ENCODE assay signal across 14 cellular contexts in genomic region chr12:122725452-122725851, GRCh38. TPM values are rescaled to one million over a fixed set of nuclear protein-coding genes. Genes with fewer than 3 reads are reported as not detected.
DNase-seq lines count a peak whose midpoint lies in the region; ATAC-seq, FAIRE-seq and TF ChIP-seq lines count a peak whose summit lies in the region.
"Had no signal": no experiment of that assay in that cellular context is flagged by ENCODE, and none has a peak within 500 bp of the region (broad histone marks: within the 10 kb centered on the region; RNA-seq: fewer than 3 reads in every experiment).

No MANE protein-coding gene starts in this region.

- no peaks in the 10 kb centered on the region for H3K27me3 ChIP-seq in CD8-positive, alpha-beta memory T cell (ENCODE audit: insufficient read depth, low read length, poor library complexity, severe bottlenecking)
- no peaks in the 10 kb centered on the region for H3K27me3 ChIP-seq in HUES48 (ENCODE audit: control insufficient read depth, insufficient read depth, low read length)
- H3K27me3 ChIP-seq in neutrophil, result no peaks in the 10 kb centered on the region

- H3K9me3 ChIP-seq in CD8-positive, alpha-beta memory T cell (ENCODE audit: low read length), result no peaks in the 10 kb centered on the region
- H3K9me3 ChIP-seq in HUES48 (ENCODE audit: control insufficient read depth, insufficient read depth, low read length) (no peaks in the 10 kb centered on the region), neutrophil (no peaks in the 10 kb centered on the region)
- H3K9me3 ChIP-seq: esophagus muscularis mucosa had no signal

- POLR2A ChIA-PET in CD8-positive, alpha-beta memory T cell (lab: Charles Lee), result interaction anchor here (0.6 kb wide), 1 partner anchor 194 kb away, joined by 5 read pairs; no protein-coding TSS in a partner anchor

- H3K27me3 Mint-ChIP-seq in CD8-positive, alpha-beta memory T cell, result peaks cover 3 to 19% of the 10 kb centered on the region in 2 donors
- H3K27me3 Mint-ChIP-seq in activated naive CD8-positive, alpha-beta T cell treated with anti-CD3 and anti-CD28 coated beads, Interleukin-2, amount 50 U/mL, for 24 hours, result no peaks in the 10 kb centered on the region
- H3K27me3 Mint-ChIP-seq: CD4-positive, alpha-beta T cell had no signal

- no peaks in the 10 kb centered on the region for H3K36me3 ChIP-seq in CD8-positive, alpha-beta memory T cell (ENCODE audit: insufficient read depth, low read length)
- H3K36me3 ChIP-seq in HUES48 (ENCODE audit: control insufficient read depth, insufficient read depth, low read length) (no peaks in the 10 kb centered on the region), neutrophil (no peaks in the 10 kb centered on the region)
- H3K36me3 ChIP-seq: esophagus muscularis mucosa had no signal

- DNase-seq in CD8-positive, alpha-beta memory T cell, result no peak
- no peak for DNase-seq in activated naive CD8-positive, alpha-beta T cell treated with anti-CD3 and anti-CD28 coated beads, Interleukin-2, amount 50 U/mL, for 24 hours
- DNase-seq in D721Med (ENCODE audit: insufficient read length, low spot score) (no peak), cerebellar nuclear complex (lab: John Stamatoyannopoulos, UW) (no peak)
- DNase-seq: CD4-positive, alpha-beta T cell; IMR-90; left cardiac atrium; NCI-H1105 treated with DMSO at 0.1 percent for 48 hours had no signal

- CTCF ChIA-PET in CD8-positive, alpha-beta memory T cell (lab: Charles Lee), result no interaction called here

- TF ChIP-seq CTCF in neutrophil (IDR thresholded peaks at IDR 0.05), result no peak
- TF ChIP-seq CTCF in D721Med (IDR thresholded peaks at IDR 0.05; ENCODE audit: insufficient read depth, missing control alignments), result no peak

- no peaks in the 10 kb centered on the region for H3K9me3 Mint-ChIP-seq in CD8-positive, alpha-beta memory T cell
- no peaks in the 10 kb centered on the region for H3K9me3 Mint-ChIP-seq in activated naive CD8-positive, alpha-beta T cell treated with anti-CD3 and anti-CD28 coated beads, Interleukin-2, amount 50 U/mL, for 24 hours
- H3K9me3 Mint-ChIP-seq: CD4-positive, alpha-beta T cell had no signal

- no peak overlapping the region for H3K4me3 ChIP-seq in CD8-positive, alpha-beta memory T cell (ENCODE audit: low read length)
- H3K4me3 ChIP-seq in HUES48 (ENCODE audit: low read depth, low read length), result no peak overlapping the region
- peak overlapping the region; percentile 23 to 35 for H3K4me3 ChIP-seq in neutrophil (ENCODE audit: low read depth in 1 of 2, low read length in 1 of 2)
- H3K4me3 ChIP-seq: esophagus muscularis mucosa had no signal

- no peak overlapping the region for H3K9ac ChIP-seq in HUES48 (ENCODE audit: low read depth, low read length)

- H3K4me3 Mint-ChIP-seq in CD8-positive, alpha-beta memory T cell, result no peak overlapping the region
- H3K4me3 Mint-ChIP-seq in activated naive CD8-positive, alpha-beta T cell treated with anti-CD3 and anti-CD28 coated beads, Interleukin-2, amount 50 U/mL, for 24 hours, result peak overlapping the region; percentile 16
- H3K4me3 Mint-ChIP-seq: CD4-positive, alpha-beta T cell had no signal

- FAIRE-seq in D721Med (lab: Jason Lieb, UNC), result no peak
- FAIRE-seq: G401.6 had no signal

- ATAC-seq in activated naive CD8-positive, alpha-beta T cell treated with anti-CD3 and anti-CD28 coated beads, Interleukin-2, amount 50 U/mL, for 24 hours, result no peak
- ATAC-seq in GM18505 (IDR thresholded peaks at IDR 0.05; ENCODE audit: unreplicated experiment), result no peak
- ATAC-seq: left cardiac atrium had no signal

- H3K27ac Mint-ChIP-seq in CD8-positive, alpha-beta memory T cell, result no peak overlapping the region
- H3K27ac Mint-ChIP-seq in activated naive CD8-positive, alpha-beta T cell treated with anti-CD3 and anti-CD28 coated beads, Interleukin-2, amount 50 U/mL, for 24 hours, result peak overlapping the region; percentile 51
- H3K27ac Mint-ChIP-seq: CD4-positive, alpha-beta T cell had no signal

- peak overlapping the region; percentile 1 for H3K27ac ChIP-seq in CD8-positive, alpha-beta memory T cell (ENCODE audit: low read depth, low read length)
- H3K27ac ChIP-seq in HUES48 (ENCODE audit: low read depth, low read length), result peak overlapping the region; percentile 89
- peak overlapping the region; percentile 83 for H3K27ac ChIP-seq in neutrophil
- H3K27ac ChIP-seq: esophagus muscularis mucosa had no signal

- H3K36me3 Mint-ChIP-seq in CD8-positive, alpha-beta memory T cell, result no peaks in the 10 kb centered on the region
- no peaks in the 10 kb centered on the region for H3K36me3 Mint-ChIP-seq in activated naive CD8-positive, alpha-beta T cell treated with anti-CD3 and anti-CD28 coated beads, Interleukin-2, amount 50 U/mL, for 24 hours (ENCODE audit: low read depth)

- no peak for TF ChIP-seq POLR2A in GM18505 (IDR thresholded peaks at IDR 0.05; ENCODE audit: borderline replicate concordance, extremely low read depth, insufficient read depth, insufficient read length)

- H3K4me1 Mint-ChIP-seq in CD8-positive, alpha-beta memory T cell, result peaks cover 0 to 9% (median 8%) of the 10 kb centered on the region in 3 donors
- peaks cover 54% of the 10 kb centered on the region for H3K4me1 Mint-ChIP-seq in activated naive CD8-positive, alpha-beta T cell treated with anti-CD3 and anti-CD28 coated beads, Interleukin-2, amount 50 U/mL, for 24 hours

- peaks cover 3% of the 10 kb centered on the region for H3K4me1 ChIP-seq in CD8-positive, alpha-beta memory T cell (ENCODE audit: insufficient read depth, low read length)
- no peaks in the 10 kb centered on the region; the same call in 1 of the 2 replicates for H3K4me1 ChIP-seq in HUES48 (ENCODE audit: control insufficient read depth, insufficient read depth, low read length)
- H3K4me1 ChIP-seq in neutrophil (ENCODE audit: control insufficient read depth in 1 of 2, insufficient read depth in 1 of 2, low read depth in 1 of 2, low read length in 1 of 2), result peaks cover 29 to 36% of the 10 kb centered on the region in 2 experiments
- H3K4me1 ChIP-seq: esophagus muscularis mucosa had no signal

RNA-seq across cellular contexts. Expression of gene HCAR1, which starts 5.2 kb away (rescaled TPM):
- total RNA-seq in CD8-positive, alpha-beta memory T cell, result under 1 TPM; 0.13 to 0.16 TPM
- polyA plus RNA-seq in CD8-positive, alpha-beta memory T cell, result not detected
- total RNA-seq: IMR-90 had no signal

RNA-seq across cellular contexts. Expression of gene HCAR3, which starts 8.8 kb away (rescaled TPM):
- total RNA-seq in CD8-positive, alpha-beta memory T cell, result not detected
- polyA plus RNA-seq in CD8-positive, alpha-beta memory T cell, result not detected
- total RNA-seq: IMR-90 had no signal
- polyA plus RNA-seq: IMR-90 had no signal

RNA-seq across cellular contexts. Expression of gene HCAR2, which starts 22.3 kb away (rescaled TPM):
- total RNA-seq in CD8-positive, alpha-beta memory T cell, result not detected
- polyA plus RNA-seq in CD8-positive, alpha-beta memory T cell, result not detected
- total RNA-seq: esophagus muscularis mucosa; IMR-90; T-helper 2 cell treated with Interferon-gamma antibody and Interleukin-4, amounts not matched to agents 100 ng/mL and 5 ng/mL, for 36 hours had no signal
- polyA plus RNA-seq: IMR-90 had no signal

RNA-seq across cellular contexts. Expression of gene DENR, which starts 27.2 kb away (rescaled TPM):
- total RNA-seq in CD8-positive, alpha-beta memory T cell, result 10 to 100 TPM; 78.8 to 79.3 TPM
- 68.7 TPM for polyA plus RNA-seq in CD8-positive, alpha-beta memory T cell

RNA-seq across cellular contexts. Expression of gene CCDC62, which starts 48.9 kb away (rescaled TPM):
- under 1 TPM; 0.35 to 0.53 TPM for total RNA-seq in CD8-positive, alpha-beta memory T cell
- polyA plus RNA-seq in CD8-positive, alpha-beta memory T cell, result 0.41 TPM

Comparison
In these comparisons a context has a peak if more than half of its experiments do, and no peak if none do; other contexts are left out.
1. H3K27ac ChIP-seq: peak in every context shown above with its lines; median percentile 89 in HUES48; 83 in neutrophil; 1 in CD8-positive, alpha-beta memory T cell.
2. H3K4me3 ChIP-seq: peak in neutrophil (2 of 2); none in CD8-positive, alpha-beta memory T cell (single experiment) and HUES48 (single experiment).